In the genomic region with DNA sequence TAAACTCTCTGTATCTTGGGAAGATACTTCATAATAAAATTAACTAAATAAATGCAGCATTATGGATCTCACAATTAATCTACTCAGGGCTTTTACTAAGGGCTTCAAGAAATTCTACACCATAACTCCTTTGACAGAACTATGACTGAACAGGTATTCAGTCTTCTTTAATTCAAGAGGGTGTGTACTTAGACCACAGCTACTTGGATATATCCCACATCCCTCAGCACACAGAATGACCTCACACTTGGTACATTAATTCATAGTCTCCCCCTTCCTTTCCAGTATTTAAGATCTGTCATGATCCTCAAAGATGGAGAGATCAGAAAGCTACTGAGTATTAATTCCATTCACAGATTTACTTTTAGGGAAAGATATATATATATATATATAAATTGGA, we compare ENCODE assay signal across 16 cellular contexts. TPM values are rescaled to one million over a fixed set of nuclear protein-coding genes. Genes with fewer than 3 reads are reported as not detected.
"Had no signal": no experiment of that assay in that cellular context is flagged by ENCODE, and none has a peak within 500 bp of the region (broad histone marks: within the 10 kb centered on the region; RNA-seq: fewer than 3 reads in every experiment).

No MANE protein-coding gene starts in this region.

- H3K4me3 Mint-ChIP-seq: activated naive CD8-positive, alpha-beta T cell treated with anti-CD3 and anti-CD28 coated beads, Interleukin-2, amount 50 U/mL, for 24 hours; central memory CD8-positive, alpha-beta T cell; dendritic cell treated with granulocyte-macrophage colony-stimulating factor and Interleukin-4, amounts not matched to agents 40 ng/mL and 50 ng/mL, for 4 days; effector memory CD8-positive, alpha-beta T cell; naive thymus-derived CD8-positive, alpha-beta T cell had no signal

- ATAC-seq: activated CD4-positive, CD25-positive, alpha-beta regulatory T cell treated with anti-CD3 and anti-CD28 coated beads, Interleukin-2, amount 50 U/mL, for 24 hours; activated naive CD8-positive, alpha-beta T cell treated with anti-CD3 and anti-CD28 coated beads, Interleukin-2, amount 50 U/mL, for 24 hours; effector memory CD8-positive, alpha-beta T cell; left cardiac atrium; naive thymus-derived CD8-positive, alpha-beta T cell; sciatic nerve had no signal

- H3K27ac Mint-ChIP-seq: activated naive CD8-positive, alpha-beta T cell treated with anti-CD3 and anti-CD28 coated beads, Interleukin-2, amount 50 U/mL, for 24 hours; dendritic cell treated with granulocyte-macrophage colony-stimulating factor and Interleukin-4, amounts not matched to agents 40 ng/mL and 50 ng/mL, for 4 days; naive thymus-derived CD8-positive, alpha-beta T cell had no signal

- H3K36me3 Mint-ChIP-seq: naive thymus-derived CD8-positive, alpha-beta T cell had no signal

- H3K4me3 ChIP-seq: lung, prostate gland, transverse colon had no signal

- H3K27me3 Mint-ChIP-seq: central memory CD8-positive, alpha-beta T cell; dendritic cell treated with granulocyte-macrophage colony-stimulating factor and Interleukin-4, amounts not matched to agents 40 ng/mL and 50 ng/mL, for 4 days; effector memory CD8-positive, alpha-beta T cell had no signal

- DNase-seq: activated CD4-positive, alpha-beta T cell treated with anti-CD3 and anti-CD28 coated beads, Interleukin-2, amount 50 U/mL, for 4 hours; activated naive CD8-positive, alpha-beta T cell treated with anti-CD3 and anti-CD28 coated beads, Interleukin-2, amount 50 U/mL, for 24 hours; effector memory CD8-positive, alpha-beta T cell; glutamatergic neuron; left cardiac atrium; naive thymus-derived CD8-positive, alpha-beta T cell; stimulated activated CD4-positive, alpha-beta T cell treated with anti-CD3 and anti-CD28 coated beads, Interleukin-12 subunit alpha, Interleukin-12 subunit beta, amount 100 ng/mL, for 4 hours; stimulated activated naive CD4-positive, alpha-beta T cell; substantia nigra; transverse colon had no signal

- H3K9me3 Mint-ChIP-seq: activated naive CD8-positive, alpha-beta T cell treated with anti-CD3 and anti-CD28 coated beads, Interleukin-2, amount 50 U/mL, for 24 hours; central memory CD8-positive, alpha-beta T cell; dendritic cell treated with granulocyte-macrophage colony-stimulating factor and Interleukin-4, amounts not matched to agents 40 ng/mL and 50 ng/mL, for 4 days; effector memory CD8-positive, alpha-beta T cell; naive thymus-derived CD8-positive, alpha-beta T cell had no signal

RNA-seq across cellular contexts. Expression of a gene that starts 11.6 kb away (rescaled TPM):
- total RNA-seq: naive thymus-derived CD8-positive, alpha-beta T cell had no signal
